9 cellular contexts compared by ENCODE assay signal in the genomic region with DNA sequence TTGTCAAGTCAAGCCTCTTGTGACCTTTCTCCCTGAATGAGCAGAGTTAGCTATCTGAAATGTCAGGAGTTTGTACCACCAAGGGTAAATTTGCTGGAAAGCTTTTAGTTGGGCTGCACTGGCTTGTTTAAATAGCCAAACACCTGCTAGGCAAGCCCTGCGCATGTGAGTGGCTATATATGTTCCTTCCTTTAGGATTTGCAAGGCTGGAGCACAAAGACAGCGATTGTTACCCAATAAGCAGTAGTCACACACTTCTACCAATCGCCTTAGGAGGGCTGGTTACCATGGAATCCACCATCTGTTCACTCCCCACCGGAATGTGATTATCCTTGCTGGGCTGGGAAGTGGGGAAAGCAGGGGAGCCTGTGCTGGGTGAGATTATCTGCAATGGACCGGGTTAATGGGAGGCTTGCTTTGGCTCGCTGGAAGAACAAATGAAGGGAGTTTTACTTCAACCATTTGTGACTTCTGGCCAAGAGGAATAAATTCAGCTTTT.
DNase-seq lines count a peak whose midpoint lies in the region; ATAC-seq, FAIRE-seq and TF ChIP-seq lines count a peak whose summit lies in the region.
"Had no signal": no experiment of that assay in that cellular context is flagged by ENCODE, and none has a peak within 500 bp of the region (broad histone marks: within the 10 kb centered on the region; RNA-seq: fewer than 3 reads in every experiment).

No MANE protein-coding gene starts in this region.

- H3K27me3 ChIP-seq in bronchial epithelial cell (ENCODE audit: control insufficient read depth, insufficient read depth, low read length) (no peaks in the 10 kb centered on the region), keratinocyte (ENCODE audit: control insufficient read depth, extremely low read depth, insufficient read depth, low read length) (no peaks in the 10 kb centered on the region), suprapubic skin (no peaks in the 10 kb centered on the region)

- no peaks in the 10 kb centered on the region for H3K36me3 ChIP-seq in bronchial epithelial cell (ENCODE audit: control insufficient read depth, insufficient read depth, low read length)
- peaks cover 0 to 2% of the 10 kb centered on the region in 2 experiments for H3K36me3 ChIP-seq in keratinocyte (ENCODE audit: control insufficient read depth in 2 of 2, extremely low read depth in 1 of 2, insufficient read depth in 2 of 2, low read length in 2 of 2)
- H3K36me3 ChIP-seq in suprapubic skin, result no peaks in the 10 kb centered on the region

- dilution Hi-C loops in keratinocyte (cut with MboI; ENCODE audit: extremely low pct_ligation_motif_present, low sequenced_read_pairs), result no loop called here

- TF ChIP-seq POLR2A in suprapubic skin (IDR thresholded peaks at IDR 0.05), result no peak

- DNase-seq in DMS 273 treated with DMSO at 0.1 percent for 48 hours (lab: John Stamatoyannopoulos, UW) (peak; percentile 87), NCI-H2107 treated with DMSO at 0.1 percent for 48 hours (lab: John Stamatoyannopoulos, UW; ENCODE audit: unreplicated experiment) (peak; percentile 89), bronchial epithelial cell (ENCODE audit: low read depth) (peak; percentile 65), keratinocyte (ENCODE audit: low read depth, low spot score) (no peak), suprapubic skin (ENCODE audit: low spot score in 2 of 2) (peak in 1 of 2 donors; percentile 77), GM20000 (ENCODE audit: low spot score) (no peak)
- DNase-seq in stimulated activated naive B cell treated with anti-CD40 and anti-IgM and Interleukin-4, amounts not matched to agents 10 μg/mL and 1 μg/mL and 100 μg/mL, for 72 hours, result no peak

- WGBS in suprapubic skin, result 39% methylated on average over 6 of the region's 6 CpGs

- no peaks in the 10 kb centered on the region for H3K36me3 Mint-ChIP-seq in stimulated activated naive B cell treated with anti-CD40 and anti-IgM and Interleukin-4, amounts not matched to agents 10 μg/mL and 1 μg/mL and 100 μg/mL, for 72 hours

- H3K4me1 Mint-ChIP-seq in stimulated activated naive B cell treated with anti-CD40 and anti-IgM and Interleukin-4, amounts not matched to agents 10 μg/mL and 1 μg/mL and 100 μg/mL, for 72 hours, result peaks cover 6 to 9% of the 10 kb centered on the region in 2 donors

- no peak overlapping the region for H2AFZ ChIP-seq in keratinocyte (ENCODE audit: control insufficient read depth, low read length)

- no peaks in the 10 kb centered on the region for H4K20me1 ChIP-seq in keratinocyte (ENCODE audit: control insufficient read depth, extremely low read depth, insufficient read depth, low read length)

- H3K4me3 ChIP-seq in bronchial epithelial cell (ENCODE audit: low read depth, low read length) (no peak overlapping the region), keratinocyte (ENCODE audit: control insufficient read depth in 2 of 3, extremely low read depth in 1 of 3, insufficient read depth in 2 of 3, low read depth in 1 of 3, low read length in 3 of 3) (no peak overlapping the region), suprapubic skin (peak overlapping the region; percentile 39)

- no peak overlapping the region for H3K27ac Mint-ChIP-seq in stimulated activated naive B cell treated with anti-CD40 and anti-IgM and Interleukin-4, amounts not matched to agents 10 μg/mL and 1 μg/mL and 100 μg/mL, for 72 hours

- no peak overlapping the region for H3K4me2 ChIP-seq in keratinocyte (ENCODE audit: control insufficient read depth, extremely low read depth, insufficient read depth, low read depth, low read length)

- FAIRE-seq in bronchial epithelial cell (lab: Jason Lieb, UNC) (peak; percentile 7), keratinocyte (lab: Jason Lieb, UNC) (peak; percentile 43)
- FAIRE-seq: GM18507 had no signal

- H3K9me3 Mint-ChIP-seq in stimulated activated naive B cell treated with anti-CD40 and anti-IgM and Interleukin-4, amounts not matched to agents 10 μg/mL and 1 μg/mL and 100 μg/mL, for 72 hours, result no peaks in the 10 kb centered on the region

- no peak overlapping the region for H3K4me3 Mint-ChIP-seq in stimulated activated naive B cell treated with anti-CD40 and anti-IgM and Interleukin-4, amounts not matched to agents 10 μg/mL and 1 μg/mL and 100 μg/mL, for 72 hours

- H3K9me3 ChIP-seq in keratinocyte (ENCODE audit: control insufficient read depth, low read depth, low read length) (no peaks in the 10 kb centered on the region), suprapubic skin (no peaks in the 10 kb centered on the region)

- no peaks in the 10 kb centered on the region for H3K27me3 Mint-ChIP-seq in stimulated activated naive B cell treated with anti-CD40 and anti-IgM and Interleukin-4, amounts not matched to agents 10 μg/mL and 1 μg/mL and 100 μg/mL, for 72 hours

- TF ChIP-seq EP300 in suprapubic skin (IDR thresholded peaks at IDR 0.05), result no peak

- peaks cover 29% of the 10 kb centered on the region for H3K4me1 ChIP-seq in keratinocyte (ENCODE audit: control insufficient read depth, extremely low read depth, insufficient read depth, low read length)
- peaks cover 63% of the 10 kb centered on the region for H3K4me1 ChIP-seq in suprapubic skin

- H3K9me1 ChIP-seq in keratinocyte (ENCODE audit: control insufficient read depth, extremely low read depth, insufficient read depth, low read length), result peaks cover 3% of the 10 kb centered on the region

- H3K27ac ChIP-seq in keratinocyte (ENCODE audit: control insufficient read depth, insufficient read depth, low read length), result no peak overlapping the region
- peak overlapping the region; percentile 77 for H3K27ac ChIP-seq in suprapubic skin

- peaks cover 42% of the 10 kb centered on the region for H3K79me2 ChIP-seq in keratinocyte (ENCODE audit: control insufficient read depth, insufficient read depth, low read length)

- TF ChIP-seq CTCF in bronchial epithelial cell (IDR thresholded peaks at IDR 0.05; ENCODE audit: insufficient read depth, low read length, severe bottlenecking) (no peak), keratinocyte (optimal IDR thresholded peaks at IDR 0.05 in 1 of 3, IDR thresholded peaks at IDR 0.05 in 1 of 3, conservative IDR thresholded peaks at IDR 0.05 in 1 of 3; ENCODE audit: extremely low read depth in 1 of 3, insufficient read depth in 2 of 3, low read length in 3 of 3) (no peak), suprapubic skin (IDR thresholded peaks at IDR 0.05) (no peak), GM20000 (IDR thresholded peaks at IDR 0.05; ENCODE audit: extremely low read depth, missing control alignments) (no peak)

- no peak overlapping the region for H3K9ac ChIP-seq in keratinocyte (ENCODE audit: control insufficient read depth, extremely low read depth, insufficient read depth, low read length)

- no peak for ATAC-seq in GM21528 (IDR thresholded peaks at IDR 0.05; ENCODE audit: low FRiP score, unreplicated experiment)
- no peak for ATAC-seq in stimulated activated naive B cell treated with anti-CD40 and anti-IgM and Interleukin-4, amounts not matched to agents 10 μg/mL and 1 μg/mL and 100 μg/mL, for 72 hours (replicated peaks)

Comparison
In these comparisons a context has a peak if more than half of its experiments do, and no peak if none do; other contexts are left out.
1. DNase-seq: peak in DMS 273 treated with DMSO at 0.1 percent for 48 hours (single experiment), NCI-H2107 treated with DMSO at 0.1 percent for 48 hours (single experiment) and bronchial epithelial cell (single experiment); none in keratinocyte (single experiment), GM20000 (single experiment) and stimulated activated naive B cell treated with anti-CD40 and anti-IgM and Interleukin-4, amounts not matched to agents 10 μg/mL and 1 μg/mL and 100 μg/mL, for 72 hours (single experiment).